ENCODE assay signal across 1 cellular context in the genomic region with DNA sequence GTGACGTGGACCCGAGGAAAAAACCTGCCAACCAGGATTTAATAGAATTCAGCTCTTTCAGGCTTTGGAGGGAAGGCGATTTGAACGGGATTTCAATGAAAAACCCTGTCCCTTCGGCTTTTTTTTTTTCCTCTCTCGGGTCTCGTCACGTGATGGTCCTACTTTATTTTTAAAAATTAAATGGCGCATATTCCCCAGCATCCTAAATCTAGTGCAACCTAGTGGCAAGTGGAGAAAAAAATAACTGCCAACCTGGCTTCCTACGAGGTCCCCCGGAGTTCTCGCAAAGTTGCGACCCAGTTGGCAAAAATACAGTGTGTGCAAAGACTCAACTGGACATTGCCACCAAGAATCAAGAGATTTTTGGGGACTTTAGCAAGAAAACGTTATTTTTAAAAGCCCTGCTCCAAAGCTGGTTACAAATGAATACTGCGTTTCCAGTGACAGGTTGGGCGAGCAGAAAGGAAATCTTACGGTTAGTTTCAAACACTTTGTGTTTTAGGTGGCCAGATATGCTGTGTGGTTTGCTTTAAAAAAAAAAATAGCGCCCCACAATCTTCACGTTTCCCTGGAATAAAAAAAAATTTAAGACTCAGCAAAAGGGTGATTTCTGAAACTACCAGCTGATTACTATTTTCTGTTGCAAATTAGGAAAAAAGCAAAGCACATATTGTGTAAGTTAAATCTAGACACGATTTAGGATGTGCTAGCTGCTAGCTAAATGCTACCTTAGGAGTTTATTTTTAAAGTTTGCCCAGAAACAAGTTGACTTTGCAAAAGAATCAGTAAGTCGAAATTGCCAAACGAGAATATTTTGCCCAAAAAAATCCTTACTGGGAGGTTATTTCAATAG.
TF ChIP-seq lines count a peak whose summit lies in the region.

No MANE protein-coding gene starts in this region.

TF ChIP-seq in HepG2, 621 proteins besides CTCF, POLR2A, EP300 and RAD21 (continued from another document and continues in another):
- TF ChIP-seq, protein P1, sequence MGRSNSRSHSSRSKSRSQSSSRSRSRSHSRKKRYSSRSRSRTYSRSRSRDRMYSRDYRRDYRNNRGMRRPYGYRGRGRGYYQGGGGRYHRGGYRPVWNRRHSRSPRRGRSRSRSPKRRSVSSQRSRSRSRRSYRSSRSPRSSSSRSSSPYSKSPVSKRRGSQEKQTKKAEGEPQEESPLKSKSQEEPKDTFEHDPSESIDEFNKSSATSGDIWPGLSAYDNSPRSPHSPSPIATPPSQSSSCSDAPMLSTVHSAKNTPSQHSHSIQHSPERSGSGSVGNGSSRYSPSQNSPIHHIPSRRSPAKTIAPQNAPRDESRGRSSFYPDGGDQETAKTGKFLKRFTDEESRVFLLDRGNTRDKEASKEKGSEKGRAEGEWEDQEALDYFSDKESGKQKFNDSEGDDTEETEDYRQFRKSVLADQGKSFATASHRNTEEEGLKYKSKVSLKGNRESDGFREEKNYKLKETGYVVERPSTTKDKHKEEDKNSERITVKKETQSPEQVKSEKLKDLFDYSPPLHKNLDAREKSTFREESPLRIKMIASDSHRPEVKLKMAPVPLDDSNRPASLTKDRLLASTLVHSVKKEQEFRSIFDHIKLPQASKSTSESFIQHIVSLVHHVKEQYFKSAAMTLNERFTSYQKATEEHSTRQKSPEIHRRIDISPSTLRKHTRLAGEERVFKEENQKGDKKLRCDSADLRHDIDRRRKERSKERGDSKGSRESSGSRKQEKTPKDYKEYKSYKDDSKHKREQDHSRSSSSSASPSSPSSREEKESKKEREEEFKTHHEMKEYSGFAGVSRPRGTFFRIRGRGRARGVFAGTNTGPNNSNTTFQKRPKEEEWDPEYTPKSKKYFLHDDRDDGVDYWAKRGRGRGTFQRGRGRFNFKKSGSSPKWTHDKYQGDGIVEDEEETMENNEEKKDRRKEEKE (IDR thresholded peaks at IDR 0.05), result no peak
- TF ChIP-seq SP140L (CRISPR knock-in tag; IDR thresholded peaks at IDR 0.05; ENCODE audit: borderline replicate concordance) (no peak), KLF15 (CRISPR knock-in tag; IDR thresholded peaks at IDR 0.05; ENCODE audit: borderline replicate concordance) (peak; percentile 58; the same call in 1 of the 2 replicates), TBL1XR1 (IDR thresholded peaks at IDR 0.05; ENCODE audit: borderline replicate concordance, low read length, partially characterized antibody) (peak; percentile 50), BRD4 (CRISPR knock-in tag; IDR thresholded peaks at IDR 0.05) (no peak), RFXAP (CRISPR knock-in tag; IDR thresholded peaks at IDR 0.05; ENCODE audit: borderline replicate concordance) (peak; percentile 66; the same call in 1 of the 2 replicates), ZNF12 (CRISPR knock-in tag; IDR thresholded peaks at IDR 0.05) (no peak), ZNF101 (CRISPR knock-in tag; IDR thresholded peaks at IDR 0.05; ENCODE audit: borderline replicate concordance, low read depth) (no peak), TBP (CRISPR knock-in tag; IDR thresholded peaks at IDR 0.05) (no peak), ZNF354B (CRISPR knock-in tag; IDR thresholded peaks at IDR 0.05) (no peak), YEATS4 (CRISPR knock-in tag; IDR thresholded peaks at IDR 0.05; ENCODE audit: borderline replicate concordance) (no peak; the same call in 1 of the 2 replicates), YEATS2 (CRISPR knock-in tag; IDR thresholded peaks at IDR 0.05; ENCODE audit: borderline replicate concordance) (no peak), TBX2 (CRISPR knock-in tag; IDR thresholded peaks at IDR 0.05; ENCODE audit: borderline replicate concordance) (no peak), NKX3-1 (CRISPR knock-in tag; IDR thresholded peaks at IDR 0.05) (no peak), ZNF317 (CRISPR knock-in tag; IDR thresholded peaks at IDR 0.05) (no peak; the same call in 1 of the 2 replicates), EED (CRISPR knock-in tag; IDR thresholded peaks at IDR 0.05) (no peak), THAP11 (CRISPR knock-in tag; IDR thresholded peaks at IDR 0.05) (no peak), ZNF567 (CRISPR knock-in tag; IDR thresholded peaks at IDR 0.05; ENCODE audit: borderline replicate concordance) (no peak), ZKSCAN8 (CRISPR knock-in tag; IDR thresholded peaks at IDR 0.05; ENCODE audit: borderline replicate concordance) (no peak), RAD51 (IDR thresholded peaks at IDR 0.05; ENCODE audit: borderline replicate concordance) (peak; percentile 88), ZBTB38 (CRISPR knock-in tag; IDR thresholded peaks at IDR 0.05) (no peak), ZNF20 (CRISPR knock-in tag; IDR thresholded peaks at IDR 0.05) (no peak; the same call in 1 of the 2 replicates), ZNF878 (CRISPR knock-in tag; IDR thresholded peaks at IDR 0.05) (peak; percentile 73), TMF1 (CRISPR knock-in tag; IDR thresholded peaks at IDR 0.05; ENCODE audit: low read depth) (no peak), ZNF605 (CRISPR knock-in tag; IDR thresholded peaks at IDR 0.05) (no peak)
- TF ChIP-seq, protein P2, sequence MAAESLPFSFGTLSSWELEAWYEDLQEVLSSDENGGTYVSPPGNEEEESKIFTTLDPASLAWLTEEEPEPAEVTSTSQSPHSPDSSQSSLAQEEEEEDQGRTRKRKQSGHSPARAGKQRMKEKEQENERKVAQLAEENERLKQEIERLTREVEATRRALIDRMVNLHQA (CRISPR knock-in tag; IDR thresholded peaks at IDR 0.05), result no peak
- TF ChIP-seq, protein P3, sequence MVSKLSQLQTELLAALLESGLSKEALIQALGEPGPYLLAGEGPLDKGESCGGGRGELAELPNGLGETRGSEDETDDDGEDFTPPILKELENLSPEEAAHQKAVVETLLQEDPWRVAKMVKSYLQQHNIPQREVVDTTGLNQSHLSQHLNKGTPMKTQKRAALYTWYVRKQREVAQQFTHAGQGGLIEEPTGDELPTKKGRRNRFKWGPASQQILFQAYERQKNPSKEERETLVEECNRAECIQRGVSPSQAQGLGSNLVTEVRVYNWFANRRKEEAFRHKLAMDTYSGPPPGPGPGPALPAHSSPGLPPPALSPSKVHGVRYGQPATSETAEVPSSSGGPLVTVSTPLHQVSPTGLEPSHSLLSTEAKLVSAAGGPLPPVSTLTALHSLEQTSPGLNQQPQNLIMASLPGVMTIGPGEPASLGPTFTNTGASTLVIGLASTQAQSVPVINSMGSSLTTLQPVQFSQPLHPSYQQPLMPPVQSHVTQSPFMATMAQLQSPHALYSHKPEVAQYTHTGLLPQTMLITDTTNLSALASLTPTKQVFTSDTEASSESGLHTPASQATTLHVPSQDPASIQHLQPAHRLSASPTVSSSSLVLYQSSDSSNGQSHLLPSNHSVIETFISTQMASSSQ (IDR thresholded peaks at IDR 0.05; ENCODE audit: low read depth), result no peak
- TF ChIP-seq, protein P3 (CRISPR knock-in tag; IDR thresholded peaks at IDR 0.05; ENCODE audit: borderline replicate concordance), result no peak
- TF ChIP-seq, protein P4, sequence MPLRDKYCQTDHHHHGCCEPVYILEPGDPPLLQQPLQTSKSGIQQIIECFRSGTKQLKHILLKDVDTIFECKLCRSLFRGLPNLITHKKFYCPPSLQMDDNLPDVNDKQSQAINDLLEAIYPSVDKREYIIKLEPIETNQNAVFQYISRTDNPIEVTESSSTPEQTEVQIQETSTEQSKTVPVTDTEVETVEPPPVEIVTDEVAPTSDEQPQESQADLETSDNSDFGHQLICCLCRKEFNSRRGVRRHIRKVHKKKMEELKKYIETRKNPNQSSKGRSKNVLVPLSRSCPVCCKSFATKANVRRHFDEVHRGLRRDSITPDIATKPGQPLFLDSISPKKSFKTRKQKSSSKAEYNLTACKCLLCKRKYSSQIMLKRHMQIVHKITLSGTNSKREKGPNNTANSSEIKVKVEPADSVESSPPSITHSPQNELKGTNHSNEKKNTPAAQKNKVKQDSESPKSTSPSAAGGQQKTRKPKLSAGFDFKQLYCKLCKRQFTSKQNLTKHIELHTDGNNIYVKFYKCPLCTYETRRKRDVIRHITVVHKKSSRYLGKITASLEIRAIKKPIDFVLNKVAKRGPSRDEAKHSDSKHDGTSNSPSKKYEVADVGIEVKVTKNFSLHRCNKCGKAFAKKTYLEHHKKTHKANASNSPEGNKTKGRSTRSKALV (CRISPR knock-in tag; IDR thresholded peaks at IDR 0.05), result peak; percentile 71
- TF ChIP-seq, protein P5, sequence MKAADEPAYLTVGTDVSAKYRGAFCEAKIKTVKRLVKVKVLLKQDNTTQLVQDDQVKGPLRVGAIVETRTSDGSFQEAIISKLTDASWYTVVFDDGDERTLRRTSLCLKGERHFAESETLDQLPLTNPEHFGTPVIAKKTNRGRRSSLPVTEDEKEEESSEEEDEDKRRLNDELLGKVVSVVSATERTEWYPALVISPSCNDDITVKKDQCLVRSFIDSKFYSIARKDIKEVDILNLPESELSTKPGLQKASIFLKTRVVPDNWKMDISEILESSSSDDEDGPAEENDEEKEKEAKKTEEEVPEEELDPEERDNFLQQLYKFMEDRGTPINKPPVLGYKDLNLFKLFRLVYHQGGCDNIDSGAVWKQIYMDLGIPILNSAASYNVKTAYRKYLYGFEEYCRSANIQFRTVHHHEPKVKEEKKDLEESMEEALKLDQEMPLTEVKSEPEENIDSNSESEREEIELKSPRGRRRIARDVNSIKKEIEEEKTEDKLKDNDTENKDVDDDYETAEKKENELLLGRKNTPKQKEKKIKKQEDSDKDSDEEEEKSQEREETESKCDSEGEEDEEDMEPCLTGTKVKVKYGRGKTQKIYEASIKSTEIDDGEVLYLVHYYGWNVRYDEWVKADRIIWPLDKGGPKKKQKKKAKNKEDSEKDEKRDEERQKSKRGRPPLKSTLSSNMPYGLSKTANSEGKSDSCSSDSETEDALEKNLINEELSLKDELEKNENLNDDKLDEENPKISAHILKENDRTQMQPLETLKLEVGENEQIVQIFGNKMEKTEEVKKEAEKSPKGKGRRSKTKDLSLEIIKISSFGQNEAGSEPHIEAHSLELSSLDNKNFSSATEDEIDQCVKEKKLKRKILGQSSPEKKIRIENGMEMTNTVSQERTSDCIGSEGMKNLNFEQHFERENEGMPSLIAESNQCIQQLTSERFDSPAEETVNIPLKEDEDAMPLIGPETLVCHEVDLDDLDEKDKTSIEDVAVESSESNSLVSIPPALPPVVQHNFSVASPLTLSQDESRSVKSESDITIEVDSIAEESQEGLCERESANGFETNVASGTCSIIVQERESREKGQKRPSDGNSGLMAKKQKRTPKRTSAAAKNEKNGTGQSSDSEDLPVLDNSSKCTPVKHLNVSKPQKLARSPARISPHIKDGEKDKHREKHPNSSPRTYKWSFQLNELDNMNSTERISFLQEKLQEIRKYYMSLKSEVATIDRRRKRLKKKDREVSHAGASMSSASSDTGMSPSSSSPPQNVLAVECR (CRISPR knock-in tag; IDR thresholded peaks at IDR 0.05; ENCODE audit: borderline replicate concordance), result no peak
- TF ChIP-seq, protein P6, sequence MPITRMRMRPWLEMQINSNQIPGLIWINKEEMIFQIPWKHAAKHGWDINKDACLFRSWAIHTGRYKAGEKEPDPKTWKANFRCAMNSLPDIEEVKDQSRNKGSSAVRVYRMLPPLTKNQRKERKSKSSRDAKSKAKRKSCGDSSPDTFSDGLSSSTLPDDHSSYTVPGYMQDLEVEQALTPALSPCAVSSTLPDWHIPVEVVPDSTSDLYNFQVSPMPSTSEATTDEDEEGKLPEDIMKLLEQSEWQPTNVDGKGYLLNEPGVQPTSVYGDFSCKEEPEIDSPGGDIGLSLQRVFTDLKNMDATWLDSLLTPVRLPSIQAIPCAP (CRISPR knock-in tag; IDR thresholded peaks at IDR 0.05; ENCODE audit: low read depth), result no peak
- TF ChIP-seq, protein P7, sequence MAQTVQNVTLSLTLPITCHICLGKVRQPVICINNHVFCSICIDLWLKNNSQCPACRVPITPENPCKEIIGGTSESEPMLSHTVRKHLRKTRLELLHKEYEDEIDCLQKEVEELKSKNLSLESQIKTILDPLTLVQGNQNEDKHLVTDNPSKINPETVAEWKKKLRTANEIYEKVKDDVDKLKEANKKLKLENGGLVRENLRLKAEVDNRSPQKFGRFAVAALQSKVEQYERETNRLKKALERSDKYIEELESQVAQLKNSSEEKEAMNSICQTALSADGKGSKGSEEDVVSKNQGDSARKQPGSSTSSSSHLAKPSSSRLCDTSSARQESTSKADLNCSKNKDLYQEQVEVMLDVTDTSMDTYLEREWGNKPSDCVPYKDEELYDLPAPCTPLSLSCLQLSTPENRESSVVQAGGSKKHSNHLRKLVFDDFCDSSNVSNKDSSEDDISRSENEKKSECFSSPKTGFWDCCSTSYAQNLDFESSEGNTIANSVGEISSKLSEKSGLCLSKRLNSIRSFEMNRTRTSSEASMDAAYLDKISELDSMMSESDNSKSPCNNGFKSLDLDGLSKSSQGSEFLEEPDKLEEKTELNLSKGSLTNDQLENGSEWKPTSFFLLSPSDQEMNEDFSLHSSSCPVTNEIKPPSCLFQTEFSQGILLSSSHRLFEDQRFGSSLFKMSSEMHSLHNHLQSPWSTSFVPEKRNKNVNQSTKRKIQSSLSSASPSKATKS (CRISPR knock-in tag; IDR thresholded peaks at IDR 0.05), result no peak; the same call in 1 of the 2 replicates
- TF ChIP-seq, protein P8, sequence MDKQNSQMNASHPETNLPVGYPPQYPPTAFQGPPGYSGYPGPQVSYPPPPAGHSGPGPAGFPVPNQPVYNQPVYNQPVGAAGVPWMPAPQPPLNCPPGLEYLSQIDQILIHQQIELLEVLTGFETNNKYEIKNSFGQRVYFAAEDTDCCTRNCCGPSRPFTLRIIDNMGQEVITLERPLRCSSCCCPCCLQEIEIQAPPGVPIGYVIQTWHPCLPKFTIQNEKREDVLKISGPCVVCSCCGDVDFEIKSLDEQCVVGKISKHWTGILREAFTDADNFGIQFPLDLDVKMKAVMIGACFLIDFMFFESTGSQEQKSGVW (CRISPR knock-in tag; IDR thresholded peaks at IDR 0.05; ENCODE audit: borderline replicate concordance), result no peak
- TF ChIP-seq, protein P9, sequence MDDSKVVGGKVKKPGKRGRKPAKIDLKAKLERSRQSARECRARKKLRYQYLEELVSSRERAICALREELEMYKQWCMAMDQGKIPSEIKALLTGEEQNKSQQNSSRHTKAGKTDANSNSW (CRISPR knock-in tag; IDR thresholded peaks at IDR 0.05; ENCODE audit: borderline replicate concordance), result no peak
- TF ChIP-seq, protein P10, sequence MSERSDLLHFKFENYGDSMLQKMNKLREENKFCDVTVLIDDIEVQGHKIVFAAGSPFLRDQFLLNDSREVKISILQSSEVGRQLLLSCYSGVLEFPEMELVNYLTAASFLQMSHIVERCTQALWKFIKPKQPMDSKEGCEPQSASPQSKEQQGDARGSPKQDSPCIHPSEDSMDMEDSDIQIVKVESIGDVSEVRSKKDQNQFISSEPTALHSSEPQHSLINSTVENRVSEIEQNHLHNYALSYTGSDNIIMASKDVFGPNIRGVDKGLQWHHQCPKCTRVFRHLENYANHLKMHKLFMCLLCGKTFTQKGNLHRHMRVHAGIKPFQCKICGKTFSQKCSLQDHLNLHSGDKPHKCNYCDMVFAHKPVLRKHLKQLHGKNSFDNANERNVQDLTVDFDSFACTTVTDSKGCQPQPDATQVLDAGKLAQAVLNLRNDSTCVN (CRISPR knock-in tag; IDR thresholded peaks at IDR 0.05; ENCODE audit: borderline replicate concordance), result no peak
